In the genomic region with DNA sequence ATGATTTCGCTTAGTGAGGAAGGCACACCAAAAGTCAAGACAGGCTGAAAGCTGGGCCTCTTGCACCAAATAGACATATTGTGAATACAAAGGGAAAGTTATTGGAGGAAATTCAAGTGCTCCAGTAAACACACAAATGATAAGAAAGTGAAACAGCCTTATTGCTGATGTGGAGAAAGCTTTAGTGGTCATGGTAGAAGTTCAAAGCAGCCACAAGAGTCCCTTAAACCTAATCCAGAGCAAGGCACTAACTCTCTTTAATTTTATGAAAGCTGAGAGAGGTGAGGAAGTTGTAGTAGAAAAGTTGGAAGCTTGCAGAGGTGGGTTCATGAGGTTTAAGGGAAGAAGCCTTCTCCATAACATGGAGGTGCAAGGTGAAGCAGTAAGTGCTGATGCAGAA, we compare ENCODE assay signal across 2 cellular contexts.
TF ChIP-seq lines count a peak whose summit lies in the region.

No MANE protein-coding gene starts in this region.

TF ChIP-seq in GM12878, 131 proteins besides CTCF, POLR2A, EP300 and RAD21 (continued from another document):
- TF ChIP-seq, protein P1, sequence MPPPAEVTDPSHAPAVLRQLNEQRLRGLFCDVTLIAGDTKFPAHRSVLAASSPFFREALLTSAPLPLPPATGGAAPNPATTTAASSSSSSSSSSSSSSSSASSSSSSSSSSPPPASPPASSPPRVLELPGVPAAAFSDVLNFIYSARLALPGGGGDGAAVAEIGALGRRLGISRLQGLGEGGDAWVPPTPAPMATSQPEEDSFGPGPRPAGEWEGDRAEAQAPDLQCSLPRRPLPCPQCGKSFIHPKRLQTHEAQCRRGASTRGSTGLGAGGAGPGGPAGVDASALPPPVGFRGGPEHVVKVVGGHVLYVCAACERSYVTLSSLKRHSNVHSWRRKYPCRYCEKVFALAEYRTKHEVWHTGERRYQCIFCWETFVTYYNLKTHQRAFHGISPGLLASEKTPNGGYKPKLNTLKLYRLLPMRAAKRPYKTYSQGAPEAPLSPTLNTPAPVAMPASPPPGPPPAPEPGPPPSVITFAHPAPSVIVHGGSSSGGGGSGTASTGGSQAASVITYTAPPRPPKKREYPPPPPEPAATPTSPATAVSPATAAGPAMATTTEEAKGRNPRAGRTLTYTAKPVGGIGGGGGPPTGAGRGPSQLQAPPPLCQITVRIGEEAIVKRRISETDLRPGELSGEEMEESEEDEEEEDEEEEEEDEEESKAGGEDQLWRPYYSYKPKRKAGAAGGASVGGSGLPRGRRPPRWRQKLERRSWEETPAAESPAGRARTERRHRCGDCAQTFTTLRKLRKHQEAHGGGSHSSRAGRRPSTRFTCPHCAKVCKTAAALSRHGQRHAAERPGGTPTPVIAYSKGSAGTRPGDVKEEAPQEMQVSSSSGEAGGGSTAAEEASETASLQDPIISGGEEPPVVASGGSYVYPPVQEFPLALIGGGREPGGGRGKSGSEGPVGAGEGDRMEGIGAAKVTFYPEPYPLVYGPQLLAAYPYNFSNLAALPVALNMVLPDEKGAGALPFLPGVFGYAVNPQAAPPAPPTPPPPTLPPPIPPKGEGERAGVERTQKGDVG (CRISPR knock-in tag; IDR thresholded peaks at IDR 0.05), result no peak
- TF ChIP-seq RUNX3 (IDR thresholded peaks at IDR 0.05; ENCODE audit: low read length) (peak; percentile 13; the same call in 1 of the 2 replicates), CREB1 (IDR thresholded peaks at IDR 0.05; ENCODE audit: low read depth) (no peak), MYC (IDR thresholded peaks at IDR 0.05; ENCODE audit: insufficient read depth, insufficient read length, insufficient replicate concordance, low read length, severe bottlenecking) (no peak), SMARCA5 (IDR thresholded peaks at IDR 0.05) (no peak), DPF2 (IDR thresholded peaks at IDR 0.05) (no peak), HDAC2 (IDR thresholded peaks at IDR 0.05) (no peak)

TF ChIP-seq in GM23338, 12 proteins besides CTCF, POLR2A, EP300 and RAD21 (continued from another document):
- no peak for TF ChIP-seq ZNF331 (CRISPR knock-in tag; IDR thresholded peaks at IDR 0.05; ENCODE audit: low read depth)
TF ChIP-seq in GM23338: peak in this region for 0.
